1 cellular context compared by ENCODE assay signal in genomic region chr17:29156781-29157180, GRCh38.
TF ChIP-seq lines count a peak whose summit lies in the region.

No MANE protein-coding gene starts in this region.

TF ChIP-seq in A549, 52 proteins besides CTCF, POLR2A, EP300 and RAD21 (continued from another document):
- TF ChIP-seq E2F6 (IDR thresholded peaks at IDR 0.05; ENCODE audit: borderline replicate concordance, low read depth) (no peak), RARB (CRISPR knock-in tag; IDR thresholded peaks at IDR 0.05) (no peak), CHD4 (IDR thresholded peaks at IDR 0.05; ENCODE audit: borderline replicate concordance) (no peak), MYC (IDR thresholded peaks at IDR 0.05; ENCODE audit: borderline replicate concordance, low read length) (no peak), ESRRA (IDR thresholded peaks at IDR 0.05; ENCODE audit: borderline replicate concordance, low read length) (no peak), NFE2L2 (conservative IDR thresholded peaks at IDR 0.05; ENCODE audit: low read length) (no peak), CBX8 (IDR thresholded peaks at IDR 0.05) (no peak), ZFP36 (IDR thresholded peaks at IDR 0.05; ENCODE audit: borderline replicate concordance, partially characterized antibody) (no peak), HOXB5 (CRISPR knock-in tag; IDR thresholded peaks at IDR 0.05) (no peak)
